In the genomic region with DNA sequence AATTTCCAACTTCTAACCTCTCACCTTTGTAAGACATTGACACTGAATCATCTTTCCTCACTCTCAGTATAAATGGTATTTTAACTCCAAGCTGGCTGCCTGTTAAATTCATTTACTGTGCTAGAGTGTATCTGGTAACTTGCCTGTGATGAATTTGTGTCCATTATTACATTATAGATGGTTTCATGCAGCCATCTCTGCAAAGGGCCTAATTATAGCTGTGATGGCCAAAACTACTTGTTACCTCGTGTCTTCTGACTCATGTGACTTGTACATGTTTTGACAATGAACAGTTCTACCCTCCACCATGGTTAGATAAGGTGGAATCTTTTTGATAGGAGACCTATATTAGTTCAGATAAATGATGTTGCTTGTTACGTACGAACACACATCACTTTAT, we compare ENCODE assay signal across 30 cellular contexts.
"Had no signal": no experiment of that assay in that cellular context is flagged by ENCODE, and none has a peak within 500 bp of the region (broad histone marks: within the 10 kb centered on the region; RNA-seq: fewer than 3 reads in every experiment).

No MANE protein-coding gene starts in this region.

- H3K4me1 ChIP-seq: left lung, lower lobe of right lung, neural progenitor cell, parathyroid adenoma, right atrium auricular region, right lobe of liver, testis, thyroid gland, transverse colon, upper lobe of left lung, vagina had no signal

- DNase-seq: hippocampal formation; kidney glomerular epithelial cell; left cardiac atrium; left lung; lower lobe of right lung; mammary epithelial cell; mesendoderm; naive B cell; natural killer cell; nephron progenitor cell; occipital lobe; right lobe of liver; stimulated activated CD4-positive, alpha-beta T cell treated with anti-CD3 and anti-CD28 coated beads, Interleukin-1b, Interleukin-23, amount 100 ng/mL, for 48 hours; stimulated activated CD4-positive, alpha-beta T cell treated with anti-CD3 and anti-CD28 coated beads, Interleukin-2, amount 100 ng/mL, for 48 hours; stimulated activated CD4-positive, alpha-beta T cell treated with anti-CD3 and anti-CD28 coated beads, Interleukin-4, amount 100 ng/mL, for 4 hours; stimulated activated CD8-positive, alpha-beta memory T cell treated with anti-CD3 and anti-CD28 coated beads, Interleukin-4, amount 100 ng/mL, for 48 hours; stimulated activated naive CD4-positive, alpha-beta T cell treated with Interleukin-2 at 50 U/mL for 16 hours; stimulated activated naive CD8-positive, alpha-beta T cell treated with anti-CD3 and anti-CD28 coated beads, Interleukin-15, amount 100 ng/mL, for 72 hours; testis; thyroid gland; transverse colon; upper lobe of left lung had no signal

- H3K36me3 ChIP-seq: left lung, lower lobe of right lung, neural progenitor cell, neutrophil, right atrium auricular region, right lobe of liver, thyroid gland, transverse colon, upper lobe of left lung, vagina had no signal

- H3K27me3 ChIP-seq: left lung, neural progenitor cell, neutrophil, right atrium auricular region, right lobe of liver, testis, thyroid gland, transverse colon, upper lobe of left lung, vagina had no signal

- H3K27ac ChIP-seq: left lung, lower lobe of right lung, neural progenitor cell, neutrophil, parathyroid adenoma, right atrium auricular region, right lobe of liver, testis, thyroid gland, transverse colon, upper lobe of left lung, vagina had no signal

- H3K9me3 ChIP-seq: lower lobe of right lung, neutrophil, right atrium auricular region, right lobe of liver, testis, thyroid gland, transverse colon, upper lobe of left lung, vagina had no signal

- FAIRE-seq: keratinocyte had no signal

- ATAC-seq: left cardiac atrium; left lung; lower lobe of right lung; natural killer cell; right lobe of liver; stimulated activated memory B cell treated with anti-CD40 and anti-IgM and Interleukin-4, amounts not matched to agents 10 μg/mL and 1 μg/mL and 100 μg/mL, for 72 hours; stimulated activated naive CD8-positive, alpha-beta T cell treated with anti-CD3 and anti-CD28 coated beads, Interleukin-15, amount 100 ng/mL, for 72 hours had no signal

- H3K9ac ChIP-seq: neural progenitor cell, parathyroid adenoma had no signal

- H3K4me3 ChIP-seq: left lung, lower lobe of right lung, neural progenitor cell, right atrium auricular region, right lobe of liver, smooth muscle cell, testis, thyroid gland, transverse colon, upper lobe of left lung, vagina had no signal

- H3K4me2 ChIP-seq: neural progenitor cell, smooth muscle cell had no signal

- H2AFZ ChIP-seq: neural progenitor cell, parathyroid adenoma had no signal

- H3K79me2 ChIP-seq: parathyroid adenoma had no signal
